Comparison of ENCODE assay signal across 14 cellular contexts in genomic region chr3:72492240-72492639, GRCh38. TPM values are rescaled to one million over a fixed set of nuclear protein-coding genes. Genes with fewer than 3 reads are reported as not detected.
DNase-seq lines count a peak whose midpoint lies in the region; ATAC-seq and TF ChIP-seq lines count a peak whose summit lies in the region.
"Had no signal": no experiment of that assay in that cellular context is flagged by ENCODE, and none has a peak within 500 bp of the region (broad histone marks: within the 10 kb centered on the region; RNA-seq: fewer than 3 reads in every experiment).

No MANE protein-coding gene starts in this region.

- H3K4me1 ChIP-seq in RWPE2 (ENCODE audit: insufficient read depth, poor library complexity, severe bottlenecking), result peaks cover 21% of the 10 kb centered on the region
- peaks cover 5% of the 10 kb centered on the region for H3K4me1 ChIP-seq in Caco-2

- ATAC-seq in RWPE2 (ENCODE audit: low read depth), result peak; percentile 96
- ATAC-seq in omental fat pad (ENCODE audit: low FRiP score), result peak; percentile 45
- no peak for ATAC-seq in HG03175 (IDR thresholded peaks at IDR 0.05; ENCODE audit: unreplicated experiment)
- ATAC-seq in HG03354 (IDR thresholded peaks at IDR 0.05; ENCODE audit: poor library complexity, severe bottlenecking, unreplicated experiment), result no peak
- ATAC-seq: activated T-helper 17 cell treated with anti-CD3 and anti-CD28 coated beads, Interleukin-2, amount 50 U/mL, for 72 hours; stimulated activated naive CD8-positive, alpha-beta T cell treated with anti-CD3 and anti-CD28 coated beads, Interleukin-15, Interleukin-2, amounts not matched to agents 100 U/mL and 50 U/mL, for 24 hours had no signal

- H3K4me3 ChIP-seq in RWPE2 (ENCODE audit: severe bottlenecking) (no peak overlapping the region), fibroblast of the aortic adventitia (ENCODE audit: low read depth, low read length) (no peak overlapping the region), Caco-2 (ENCODE audit: low read depth, low read length) (no peak overlapping the region)
- H3K4me3 ChIP-seq: esophagus squamous epithelium had no signal

- H3K9me3 ChIP-seq in RWPE2 (ENCODE audit: severe bottlenecking) (no peaks in the 10 kb centered on the region), Caco-2 (no peaks in the 10 kb centered on the region)

- CTCF ChIA-PET in Caco-2 (lab: Charles Lee), result no interaction called here

- H3K36me3 Mint-ChIP-seq in Caco-2 (ENCODE audit: insufficient read depth, unreplicated experiment), result no peaks in the 10 kb centered on the region

- intact Hi-C loops in Caco-2 (cut with micrococcal nuclease; ENCODE audit: unreplicated experiment), result no loop called here

- H3K4me1 Mint-ChIP-seq in Caco-2 (ENCODE audit: low read depth, unreplicated experiment), result peaks cover 11% of the 10 kb centered on the region

- H3K36me3 ChIP-seq in RWPE2 (ENCODE audit: low read depth) (no peaks in the 10 kb centered on the region), Caco-2 (ENCODE audit: control insufficient read depth, insufficient read depth, low read length) (no peaks in the 10 kb centered on the region)
- H3K36me3 ChIP-seq: esophagus squamous epithelium had no signal

- no peaks in the 10 kb centered on the region for H3K27me3 Mint-ChIP-seq in Caco-2 (ENCODE audit: insufficient read depth, unreplicated experiment)
- H3K27me3 Mint-ChIP-seq: activated T-helper 17 cell treated with anti-CD3 and anti-CD28 coated beads, Interleukin-2, amount 50 U/mL, for 72 hours; CD4-positive, alpha-beta T cell had no signal

- BruUV-seq in Caco-2 (replicated peaks; lab: Mats Ljungman, UMichigan), result no TSS peak

- H3K27ac Mint-ChIP-seq in Caco-2 (ENCODE audit: unreplicated experiment), result no peak overlapping the region
- H3K27ac Mint-ChIP-seq: activated T-helper 17 cell treated with anti-CD3 and anti-CD28 coated beads, Interleukin-2, amount 50 U/mL, for 72 hours; CD4-positive, alpha-beta T cell; progenitor cell of endocrine pancreas had no signal

- H3K27me3 ChIP-seq in RWPE2 (ENCODE audit: insufficient read depth, poor library complexity, severe bottlenecking) (no peaks in the 10 kb centered on the region), Caco-2 (replicated peaks; ENCODE audit: control insufficient read depth, insufficient read depth, low read length) (no peaks in the 10 kb centered on the region)
- H3K27me3 ChIP-seq: esophagus squamous epithelium had no signal

- POLR2A ChIA-PET in Caco-2 (lab: Charles Lee), result no interaction called here

- H3K9me3 Mint-ChIP-seq in Caco-2 (ENCODE audit: unreplicated experiment), result no peaks in the 10 kb centered on the region

- H3K4me3 Mint-ChIP-seq in Caco-2 (ENCODE audit: unreplicated experiment), result no peak overlapping the region
- H3K4me3 Mint-ChIP-seq: activated T-helper 17 cell treated with anti-CD3 and anti-CD28 coated beads, Interleukin-2, amount 50 U/mL, for 72 hours; CD4-positive, alpha-beta T cell had no signal

- peak; percentile 18 for DNase-seq in Ammon's horn (ENCODE audit: low spot score)
- peak; percentile 81 for DNase-seq in RWPE2 (ENCODE audit: low spot score)
- peak; percentile 97 for DNase-seq in fibroblast of the aortic adventitia (ENCODE audit: low read depth)
- DNase-seq in omental fat pad (ENCODE audit: low spot score), result no peak
- DNase-seq in Caco-2, result no peak
- DNase-seq in NCI-H128 (lab: John Stamatoyannopoulos, UW; ENCODE audit: unreplicated experiment), result no peak
- DNase-seq: CD4-positive, alpha-beta T cell; esophagus squamous epithelium; NCI-H1436 treated with DMSO at 0.1 percent for 48 hours; stimulated activated naive CD8-positive, alpha-beta T cell treated with anti-CD3 and anti-CD28 coated beads, Interleukin-15, Interleukin-2, amounts not matched to agents 100 U/mL and 50 U/mL, for 24 hours had no signal

- TF ChIP-seq CTCF in RWPE2 (IDR thresholded peaks at IDR 0.05; ENCODE audit: poor library complexity, severe bottlenecking) (no peak), fibroblast of the aortic adventitia (IDR thresholded peaks at IDR 0.05; ENCODE audit: insufficient read depth, low read length) (no peak), omental fat pad (IDR thresholded peaks at IDR 0.05) (no peak), Caco-2 (IDR thresholded peaks at IDR 0.05; ENCODE audit: insufficient read depth in 1 of 2, low read depth in 1 of 2, low read length in 1 of 2, severe bottlenecking in 1 of 2, unreplicated experiment in 1 of 2) (no peak)

- H3K27ac ChIP-seq in RWPE2 (ENCODE audit: poor library complexity, severe bottlenecking), result peak overlapping the region; percentile 43
- H3K27ac ChIP-seq: esophagus squamous epithelium had no signal

RNA-seq across cellular contexts. Expression of gene RYBP, which starts 45.8 kb away (rescaled TPM):
- total RNA-seq in fibroblast of the aortic adventitia (ENCODE audit: low replicate concordance) (3.6 and 10.1 TPM in 2 replicates), omental fat pad (10 to 100 TPM in 3 of 4 donors, 1 to 10 TPM in 1; 8.5 to 16.0 (median 13.7) TPM), Caco-2 (2022) (13.2 and 13.9 TPM in 2 replicates)

Comparison
In these comparisons a context has a peak if more than half of its experiments do, and no peak if none do; other contexts are left out.
1. DNase-seq: peak in Ammon's horn (single experiment), RWPE2 (single experiment) and fibroblast of the aortic adventitia (single experiment); none in omental fat pad (single experiment), Caco-2 (0 of 2) and NCI-H128 (single experiment).
2. ATAC-seq: peak in RWPE2 (single experiment) and omental fat pad (single experiment); none in HG03175 (single experiment) and HG03354 (single experiment).